8 cellular contexts compared by ENCODE assay signal in the genomic region with DNA sequence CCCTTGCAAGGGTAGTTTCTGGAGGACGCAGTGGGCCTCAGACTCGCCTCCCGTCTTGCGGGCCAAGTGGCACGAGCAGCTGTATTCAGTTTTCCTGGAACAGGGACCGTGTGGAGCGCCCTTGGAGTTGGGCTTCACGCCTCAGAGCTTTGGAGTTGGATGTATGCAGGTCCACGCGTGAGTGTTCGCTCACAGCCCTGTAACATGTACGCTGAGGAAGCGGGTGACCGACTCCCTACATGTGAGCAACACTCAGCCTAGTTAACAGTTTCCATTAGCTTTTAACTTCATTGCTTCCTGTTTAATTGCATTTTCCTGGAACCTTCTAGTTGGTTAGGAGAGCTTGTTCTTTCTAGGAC. TPM values are rescaled to one million over a fixed set of nuclear protein-coding genes. Genes with fewer than 3 reads are reported as not detected.
DNase-seq lines count a peak whose midpoint lies in the region; ATAC-seq and TF ChIP-seq lines count a peak whose summit lies in the region.

No MANE protein-coding gene starts in this region.

- H3K4me2 ChIP-seq in SK-N-SH, result peak overlapping the region; percentile 85

- peak overlapping the region; percentile 91 for H3K9ac ChIP-seq in SK-N-SH

- POLR2A ChIA-PET in SK-N-SH (lab: Yijun Ruan, JAX), result interaction anchor here (0.8 to 1.6 kb wide), 2 partner anchors 35 to 301 kb away, joined by 3 to 4 read pairs; partner anchors contain the start of gene UBAC2

- H4K20me1 ChIP-seq in SK-N-SH (ENCODE audit: insufficient read depth), result peaks cover 40% of the 10 kb centered on the region

- H3K4me1 ChIP-seq in SK-N-SH (ENCODE audit: control insufficient read depth in 1 of 2, insufficient read depth in 2 of 2, low read depth in 1 of 2, low read length in 1 of 2) (peaks cover 5 to 26% of the 10 kb centered on the region in 2 experiments; a peak in 3 of 4 replicates), lower lobe of right lung (peaks cover 82% of the 10 kb centered on the region), transverse colon (peaks cover 11 to 83% (median 50%) of the 10 kb centered on the region in 4 donors)

- in situ Hi-C loops in transverse colon (cut with MboI; ENCODE audit: low pct_ligation_motif_present in 1 of 4, low pct_unique_long_range_greater_than_20kb in 1 of 4, low sequenced_read_pairs in 3 of 4), result loop anchor here in 1 of 4 donors (25.0 kb wide), 1 partner anchor 110 kb away; the partner anchor contains the start of gene CLYBL

- H3K27me3 ChIP-seq in SK-N-SH (ENCODE audit: insufficient read depth) (no peaks in the 10 kb centered on the region), lower lobe of right lung (ENCODE audit: low read depth) (no peaks in the 10 kb centered on the region), transverse colon (no peaks in the 10 kb centered on the region)

- H3F3A ChIP-seq in SK-N-SH (replicated peaks; ENCODE audit: insufficient read depth), result peaks cover 13% of the 10 kb centered on the region

- no peaks in the 10 kb centered on the region for H3K9me3 ChIP-seq in SK-N-SH
- no peaks in the 10 kb centered on the region for H3K9me3 ChIP-seq in lower lobe of right lung
- H3K9me3 ChIP-seq in transverse colon, result no peaks in the 10 kb centered on the region

- peak overlapping the region; percentile 84 for H3K27ac ChIP-seq in SK-N-SH (ENCODE audit: low read depth in 2 of 2, low read length in 1 of 2)
- H3K27ac ChIP-seq in lower lobe of right lung, result peak overlapping the region; percentile 89
- peak overlapping the region; percentile 92 to 97 (median 96) for H3K27ac ChIP-seq in transverse colon

- TF ChIP-seq RAD21 in SK-N-SH (IDR thresholded peaks at IDR 0.05; ENCODE audit: low read length), result no peak

- CTCF ChIA-PET in SK-N-SH (lab: Yijun Ruan, JAX), result interaction anchor here (0.9 to 2.3 kb wide), 6 partner anchors 13 to 326 kb away, joined by 3 to 5 read pairs (median 3); no protein-coding TSS in a partner anchor

- 0% methylated on average over 1 of the region's 14 CpGs for WGBS in SK-N-SH (ENCODE audit: low lambda C conversion rate)
- 0% methylated on average over 14 of the region's 14 CpGs; no CpG with 5 or more reads in 1 of the 2 donors for WGBS in transverse colon (ENCODE audit: low coverage in 1 of 2), 2 donors

- TF ChIP-seq CTCF in SK-N-SH (IDR thresholded peaks at IDR 0.05) (no peak), choroid plexus epithelial cell (conservative IDR thresholded peaks at IDR 0.05; ENCODE audit: low read depth, low read length) (no peak), lower lobe of right lung (IDR thresholded peaks at IDR 0.05) (no peak), transverse colon (IDR thresholded peaks at IDR 0.05) (no peak)

- no peaks in the 10 kb centered on the region for H3K9me2 ChIP-seq in SK-N-SH

- DNase-seq in SIG-M5 treated with dmso at 0.1 percent for 504 hours (lab: John Stamatoyannopoulos, UW; ENCODE audit: unreplicated experiment) (peak; percentile 36), SIG-M5 (lab: John Stamatoyannopoulos, UW) (no peak), SK-N-SH (no peak), choroid plexus epithelial cell (ENCODE audit: low read depth) (peak; percentile 36), lower lobe of right lung (peak; percentile 55), transverse colon (peak; percentile 43), cerebellar cortex (ENCODE audit: low spot score) (no peak)

- peak overlapping the region; percentile 91 to 98 for H3K4me3 ChIP-seq in SK-N-SH (ENCODE audit: low read depth in 2 of 2, low read length in 1 of 2)
- peak overlapping the region; percentile 94 for H3K4me3 ChIP-seq in choroid plexus epithelial cell (ENCODE audit: low read depth, low read length)
- H3K4me3 ChIP-seq in lower lobe of right lung, result peak overlapping the region; percentile 79
- H3K4me3 ChIP-seq in transverse colon, result peak overlapping the region; percentile 69 to 98 (median 92)

- H3K36me3 ChIP-seq in SK-N-SH (replicated peaks in 1 of 2; ENCODE audit: control insufficient read depth in 1 of 2, insufficient read depth in 2 of 2, low read length in 1 of 2) (no peaks in the 10 kb centered on the region), lower lobe of right lung (no peaks in the 10 kb centered on the region), transverse colon (no peaks in the 10 kb centered on the region)

- intact Hi-C loops in lower lobe of right lung (cut with DNase I), result no loop called here
- intact Hi-C loops in transverse colon (cut with DNase I; ENCODE audit: low total_unique reads), result loop anchor here (10.0 kb wide), 1 partner anchor 1697 kb away; no protein-coding TSS in a partner anchor

- ATAC-seq in lower lobe of right lung, result peak; percentile 4 to 15
- ATAC-seq in GM21423 (IDR thresholded peaks at IDR 0.05; ENCODE audit: unreplicated experiment), result no peak

- TF ChIP-seq POLR2A in transverse colon (IDR thresholded peaks at IDR 0.05), result no peak

- peak overlapping the region; percentile 84; the same call in 1 of the 2 replicates for H2AFZ ChIP-seq in SK-N-SH (ENCODE audit: low read depth)

- peaks cover 57% of the 10 kb centered on the region for H3K79me2 ChIP-seq in SK-N-SH (ENCODE audit: insufficient read depth)

- no peak for TF ChIP-seq EP300 in SK-N-SH (IDR thresholded peaks at IDR 0.05; ENCODE audit: borderline replicate concordance in 1 of 2, low read depth in 1 of 2, low read length in 1 of 2)
- no peak for TF ChIP-seq EP300 in transverse colon (IDR thresholded peaks at IDR 0.05; ENCODE audit: low read depth)

TF ChIP-seq in SK-N-SH, 30 proteins besides CTCF, POLR2A, EP300 and RAD21:
- TF ChIP-seq, protein P1, sequence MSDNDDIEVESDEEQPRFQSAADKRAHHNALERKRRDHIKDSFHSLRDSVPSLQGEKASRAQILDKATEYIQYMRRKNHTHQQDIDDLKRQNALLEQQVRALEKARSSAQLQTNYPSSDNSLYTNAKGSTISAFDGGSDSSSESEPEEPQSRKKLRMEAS (IDR thresholded peaks at IDR 0.05; ENCODE audit: low read depth), result peak; percentile 22; the same call in 1 of the 2 replicates
- TF ChIP-seq SIN3A (IDR thresholded peaks at IDR 0.05; ENCODE audit: borderline replicate concordance, low read depth, low read length) (peak; percentile 24; the same call in 1 of the 2 replicates), GABPA (IDR thresholded peaks at IDR 0.05; ENCODE audit: low read depth) (no peak)
TF ChIP-seq in SK-N-SH: peak in this region for 2.

RNA-seq across cellular contexts. Expression of gene TM9SF2, which starts 0.7 kb away (rescaled TPM):
- 49.8 and 69.8 TPM in 2 replicates for polyA plus RNA-seq in SK-N-SH (2012; rRNA removed)
- 72.1 and 72.2 TPM in 2 replicates for polyA plus RNA-seq in SK-N-SH (2012; cell fraction: cytosol; rRNA removed)
- 17.5 and 47.6 TPM in 2 replicates for polyA plus RNA-seq in SK-N-SH (2012; cell fraction: nucleus; rRNA removed)
- 138 TPM for total RNA-seq in lower lobe of right lung
- total RNA-seq in transverse colon, result 100 to 1,000 TPM in 2 of 4 donors, 10 to 100 TPM in 2; 27.9 to 171 (median 116) TPM

Comparison
In these comparisons a context has a peak if more than half of its experiments do, and no peak if none do; other contexts are left out.
1. DNase-seq: peak in SIG-M5 treated with dmso at 0.1 percent for 504 hours (single experiment), choroid plexus epithelial cell (single experiment), lower lobe of right lung (single experiment) and transverse colon (single experiment); none in SIG-M5 (single experiment), SK-N-SH (single experiment) and cerebellar cortex (single experiment).
2. Peak in every context shown above with its lines, with median percentiles within 50 percentile points of each other: H3K27ac ChIP-seq and H3K4me3 ChIP-seq.